In genomic region chr10:3972460-3973366, GRCh38 we compare ENCODE assay signal across 11 cellular contexts.
DNase-seq lines count a peak whose midpoint lies in the region; ATAC-seq and TF ChIP-seq lines count a peak whose summit lies in the region.
"Had no signal": no experiment of that assay in that cellular context is flagged by ENCODE, and none has a peak within 500 bp of the region (broad histone marks: within the 10 kb centered on the region; RNA-seq: fewer than 3 reads in every experiment).

No MANE protein-coding gene starts in this region.

- H3K9me3 ChIP-seq in lower lobe of right lung (no peaks in the 10 kb centered on the region), tibial nerve (peaks cover 0 to 3% (median 0%) of the 10 kb centered on the region in 4 donors)
- H3K9me3 ChIP-seq: A549 had no signal

- no peak for TF ChIP-seq EP300 in tibial nerve (IDR thresholded peaks at IDR 0.05)

- H3K27ac ChIP-seq in lower lobe of right lung (peak overlapping the region; percentile 27), tibial nerve (peak overlapping the region in 3 of 4 donors; percentile 48 to 82 (median 65))
- H3K27ac ChIP-seq: A549, PC-9 had no signal

- intact Hi-C loops in lower lobe of right lung (cut with DNase I): no loop called here

- H3K36me3 ChIP-seq in lower lobe of right lung (no peaks in the 10 kb centered on the region), tibial nerve (no peaks in the 10 kb centered on the region)

- H3K4me3 ChIP-seq in lower lobe of right lung: no peak overlapping the region
- no peak overlapping the region for H3K4me3 ChIP-seq in tibial nerve
- H3K4me3 ChIP-seq: A549, PC-9 had no signal

- 37 to 47% methylated on average over 5 of the region's 5 CpGs for WGBS in tibial nerve, 2 donors

- no peak for TF ChIP-seq POLR2A in tibial nerve (IDR thresholded peaks at IDR 0.05)

- TF ChIP-seq CTCF in lower lobe of right lung (IDR thresholded peaks at IDR 0.05) (no peak), tibial nerve (IDR thresholded peaks at IDR 0.05) (no peak)

- ATAC-seq in lower lobe of right lung (peak in 1 of 2 donors; percentile 35), GM19397 (IDR thresholded peaks at IDR 0.05; ENCODE audit: unreplicated experiment) (no peak), GM19395 (IDR thresholded peaks at IDR 0.05; ENCODE audit: unreplicated experiment) (no peak)
- ATAC-seq: A549 had no signal

- H3K27me3 ChIP-seq in lower lobe of right lung (ENCODE audit: low read depth): no peaks in the 10 kb centered on the region
- no peaks in the 10 kb centered on the region for H3K27me3 ChIP-seq in tibial nerve

- peak; percentile 22 to 35 for DNase-seq in activated CD4-positive, alpha-beta T cell treated with anti-CD3 and anti-CD28 coated beads for 4 hours
- DNase-seq in activated CD4-positive, alpha-beta T cell treated with anti-CD3 and anti-CD28 coated beads, Interleukin-2, amount 50 U/mL, for 1 hour: no peak
- peak; percentile 78 for DNase-seq in activated effector memory CD4-positive, alpha-beta T cell treated with anti-CD3 and anti-CD28 coated beads, Interleukin-2, amount 50 U/mL, for 16 hours
- no peak for DNase-seq in lower lobe of right lung
- no peak for DNase-seq in tibial nerve (ENCODE audit: low spot score in 2 of 2)
- no peak for DNase-seq in hepatic stellate cell (ENCODE audit: low spot score)
- DNase-seq: NCI-H1436, PC-9 had no signal

- H3K4me1 ChIP-seq in lower lobe of right lung (peaks cover 20% of the 10 kb centered on the region), tibial nerve (peaks cover 0 to 14% (median 5%) of the 10 kb centered on the region in 4 donors)
- H3K4me1 ChIP-seq: A549 had no signal

Comparison
In these comparisons a context has a peak if more than half of its experiments do, and no peak if none do; other contexts are left out.
1. DNase-seq: peak in activated CD4-positive, alpha-beta T cell treated with anti-CD3 and anti-CD28 coated beads for 4 hours (2 of 2) and activated effector memory CD4-positive, alpha-beta T cell treated with anti-CD3 and anti-CD28 coated beads, Interleukin-2, amount 50 U/mL, for 16 hours (single experiment); none in activated CD4-positive, alpha-beta T cell treated with anti-CD3 and anti-CD28 coated beads, Interleukin-2, amount 50 U/mL, for 1 hour (single experiment), lower lobe of right lung (single experiment), tibial nerve (0 of 2) and hepatic stellate cell (single experiment).